In the genomic region with DNA sequence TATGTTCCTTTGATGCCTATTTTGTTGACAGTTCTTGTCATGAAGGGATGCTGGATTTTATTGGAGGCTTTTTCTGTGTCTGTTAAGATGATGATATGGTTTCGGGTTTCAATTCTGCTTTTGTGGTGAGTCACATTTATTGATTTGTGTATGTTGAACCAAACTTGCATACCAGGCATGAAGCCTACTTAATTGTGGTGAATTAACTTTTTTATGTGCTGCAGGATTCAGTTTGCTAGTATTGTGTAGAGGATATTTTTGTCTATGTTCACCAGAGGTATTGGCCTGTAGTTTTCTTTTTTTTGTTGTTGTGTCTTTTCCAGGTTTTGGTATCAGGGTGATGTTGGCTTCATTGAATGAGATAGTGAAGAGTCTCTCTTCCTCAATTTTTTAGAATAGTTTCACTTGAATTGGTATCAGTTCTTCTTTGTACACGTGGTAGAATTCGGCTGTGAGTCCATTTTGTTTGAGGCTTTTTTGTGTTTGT, we compare ENCODE assay signal across 10 cellular contexts.
DNase-seq lines count a peak whose midpoint lies in the region; ATAC-seq lines count a peak whose summit lies in the region.
"Had no signal": no experiment of that assay in that cellular context is flagged by ENCODE, and none has a peak within 500 bp of the region (broad histone marks: within the 10 kb centered on the region; RNA-seq: fewer than 3 reads in every experiment).

No MANE protein-coding gene starts in this region.

- peaks cover 0 to 7% of the 10 kb centered on the region in 2 donors for H3K27me3 Mint-ChIP-seq in stimulated activated naive B cell treated with anti-CD40 and anti-IgM and Interleukin-4, amounts not matched to agents 10 μg/mL and 1 μg/mL and 100 μg/mL, for 72 hours
- H3K27me3 Mint-ChIP-seq: type B pancreatic cell had no signal

- peak overlapping the region; percentile 11 to 37 for H3K4me3 Mint-ChIP-seq in stimulated activated naive B cell treated with anti-CD40 and anti-IgM and Interleukin-4, amounts not matched to agents 10 μg/mL and 1 μg/mL and 100 μg/mL, for 72 hours
- H3K4me3 Mint-ChIP-seq: type B pancreatic cell had no signal

- peaks cover 11 to 12% of the 10 kb centered on the region in 2 donors for H3K36me3 Mint-ChIP-seq in stimulated activated naive B cell treated with anti-CD40 and anti-IgM and Interleukin-4, amounts not matched to agents 10 μg/mL and 1 μg/mL and 100 μg/mL, for 72 hours
- H3K36me3 Mint-ChIP-seq: type B pancreatic cell had no signal

- ATAC-seq in HG02610 (IDR thresholded peaks at IDR 0.05; ENCODE audit: unreplicated experiment) (peak; percentile 82), HG03558 (IDR thresholded peaks at IDR 0.05; ENCODE audit: extremely low read depth, unreplicated experiment) (peak; percentile 86)
- peak; percentile 87 to 92 for ATAC-seq in stimulated activated naive B cell treated with anti-CD40 and anti-IgM and Interleukin-4, amounts not matched to agents 10 μg/mL and 1 μg/mL and 100 μg/mL, for 72 hours (replicated peaks)

- DNase-seq in NCI-H510A treated with DMSO at 0.1 percent for 48 hours (lab: John Stamatoyannopoulos, UW) (peak; percentile 59), NCI-H510A (lab: John Stamatoyannopoulos, UW) (no peak), T1000 (lab: John Stamatoyannopoulos, UW) (no peak)
- peak; percentile 21 for DNase-seq in stimulated activated naive B cell treated with anti-CD40 and anti-IgM and Interleukin-4, amounts not matched to agents 10 μg/mL and 1 μg/mL and 100 μg/mL, for 72 hours
- no peak for DNase-seq in stimulated activated CD4-positive, alpha-beta T cell treated with anti-CD3 and anti-CD28 coated beads, Interleukin-4, amount 100 ng/mL, for 4 hours
- DNase-seq in stimulated activated CD8-positive, alpha-beta memory T cell treated with anti-CD3 and anti-CD28 coated beads, Interleukin-4, amount 100 ng/mL, for 48 hours, result no peak
- DNase-seq: NCI-H2081 had no signal

- peaks cover 0 to 12% of the 10 kb centered on the region in 2 donors for H3K9me3 Mint-ChIP-seq in stimulated activated naive B cell treated with anti-CD40 and anti-IgM and Interleukin-4, amounts not matched to agents 10 μg/mL and 1 μg/mL and 100 μg/mL, for 72 hours
- H3K9me3 Mint-ChIP-seq: type B pancreatic cell had no signal

- H3K4me1 Mint-ChIP-seq in stimulated activated naive B cell treated with anti-CD40 and anti-IgM and Interleukin-4, amounts not matched to agents 10 μg/mL and 1 μg/mL and 100 μg/mL, for 72 hours, result peaks cover 24 to 42% of the 10 kb centered on the region in 2 donors

- H3K27ac Mint-ChIP-seq in stimulated activated naive B cell treated with anti-CD40 and anti-IgM and Interleukin-4, amounts not matched to agents 10 μg/mL and 1 μg/mL and 100 μg/mL, for 72 hours, result peak overlapping the region; percentile 83
- H3K27ac Mint-ChIP-seq: type B pancreatic cell had no signal

Comparison
In these comparisons a context has a peak if more than half of its experiments do, and no peak if none do; other contexts are left out.
1. DNase-seq: peak in NCI-H510A treated with DMSO at 0.1 percent for 48 hours (single experiment) and stimulated activated naive B cell treated with anti-CD40 and anti-IgM and Interleukin-4, amounts not matched to agents 10 μg/mL and 1 μg/mL and 100 μg/mL, for 72 hours (single experiment); none in NCI-H510A (single experiment), stimulated activated CD4-positive, alpha-beta T cell treated with anti-CD3 and anti-CD28 coated beads, Interleukin-4, amount 100 ng/mL, for 4 hours (0 of 2), T1000 (single experiment) and stimulated activated CD8-positive, alpha-beta memory T cell treated with anti-CD3 and anti-CD28 coated beads, Interleukin-4, amount 100 ng/mL, for 48 hours (single experiment).
2. Peak in every context shown above with its lines, with median percentiles within 50 percentile points of each other: ATAC-seq.